ENCODE assay signal across 9 cellular contexts in genomic region chr4:10114607-10115006, GRCh38. TPM values are rescaled to one million over a fixed set of nuclear protein-coding genes. Genes with fewer than 3 reads are reported as not detected.
A peak's percentile ranks its signal among the peaks of the same experiment; 100 is the strongest.
DNase-seq lines count a peak whose midpoint lies in the region; ATAC-seq and TF ChIP-seq lines count a peak whose summit lies in the region.
"Had no signal": no experiment of that assay in that cellular context is flagged by ENCODE, and none has a peak within 500 bp of the region (broad histone marks: within the 10 kb centered on the region; RNA-seq: fewer than 3 reads in every experiment).

No MANE protein-coding gene starts in this region.

- peaks cover 34% of the 10 kb centered on the region for H3K36me3 ChIP-seq in GM23338 (ENCODE audit: insufficient read depth)
- no peaks in the 10 kb centered on the region for H3K36me3 ChIP-seq in smooth muscle cell (ENCODE audit: low read depth)

- no peak for DNase-seq in GM23338 (ENCODE audit: low spot score)
- no peak for DNase-seq in activated T-cell treated with anti-CD3 and anti-CD28 coated beads, Interleukin-2, amount 50 U/mL, for 72 hours
- no peak for DNase-seq in glutamatergic neuron
- DNase-seq in smooth muscle cell (lab: John Stamatoyannopoulos, UW; ENCODE audit: unreplicated experiment) = no peak
- no peak for DNase-seq in NCI-H69 (lab: John Stamatoyannopoulos, UW)
- DNase-seq in NCI-H446 (lab: John Stamatoyannopoulos, UW) = no peak
- DNase-seq: NCI-H774 had no signal

- H3K27me3 Mint-ChIP-seq in GM23338 (ENCODE audit: insufficient read depth, low read depth, poor library complexity) = peaks cover 41% of the 10 kb centered on the region
- H3K27me3 Mint-ChIP-seq in activated T-cell treated with anti-CD3 and anti-CD28 coated beads, Interleukin-2, amount 50 U/mL, for 72 hours (ENCODE audit: low read depth) = no peaks in the 10 kb centered on the region
- H3K27me3 Mint-ChIP-seq in glutamatergic neuron (ENCODE audit: unreplicated experiment) = peaks cover 17% of the 10 kb centered on the region

- H3K9me3 Mint-ChIP-seq in GM23338 (no peaks in the 10 kb centered on the region; the same call in 2 of the 3 replicates), glutamatergic neuron (ENCODE audit: unreplicated experiment) (peaks cover 7% of the 10 kb centered on the region)
- no peaks in the 10 kb centered on the region for H3K9me3 Mint-ChIP-seq in activated T-cell treated with anti-CD3 and anti-CD28 coated beads, Interleukin-2, amount 50 U/mL, for 72 hours

- H3K4me1 ChIP-seq in GM23338 (ENCODE audit: insufficient read depth) (peaks cover 38% of the 10 kb centered on the region), smooth muscle cell (ENCODE audit: low read depth) (peaks cover 19% of the 10 kb centered on the region)

- H3K27ac ChIP-seq in GM23338 (ENCODE audit: low read depth) (no peak overlapping the region), smooth muscle cell (ENCODE audit: low read depth) (peak overlapping the region; percentile 66)

- no peak for ATAC-seq in GM23338
- no peak for ATAC-seq in activated T-cell treated with anti-CD3 and anti-CD28 coated beads, Interleukin-2, amount 50 U/mL, for 72 hours (replicated peaks in 1 of 2)
- no peak for ATAC-seq in GM21423 (IDR thresholded peaks at IDR 0.05; ENCODE audit: unreplicated experiment)
- no peak for ATAC-seq in HG02571 (IDR thresholded peaks at IDR 0.05; ENCODE audit: unreplicated experiment)

- no peak for TF ChIP-seq CTCF in GM23338 (conservative IDR thresholded peaks at IDR 0.05; ENCODE audit: low read depth in 2 of 2)
- TF ChIP-seq CTCF in glutamatergic neuron (IDR thresholded peaks at IDR 0.05; ENCODE audit: partially characterized antibody, unreplicated experiment) = no peak
- no peak for TF ChIP-seq CTCF in smooth muscle cell (IDR thresholded peaks at IDR 0.05; ENCODE audit: borderline replicate concordance, insufficient read depth, poor library complexity, severe bottlenecking)

- no peak overlapping the region for H3K27ac Mint-ChIP-seq in GM23338
- peak overlapping the region; percentile 90 for H3K27ac Mint-ChIP-seq in activated T-cell treated with anti-CD3 and anti-CD28 coated beads, Interleukin-2, amount 50 U/mL, for 72 hours
- H3K27ac Mint-ChIP-seq in glutamatergic neuron (ENCODE audit: unreplicated experiment) = no peak overlapping the region

- H3K4me3 ChIP-seq in GM23338 = no peak overlapping the region
- peak overlapping the region; percentile 70 for H3K4me3 ChIP-seq in smooth muscle cell

- H3F3A ChIP-seq in GM23338 (replicated peaks; ENCODE audit: low read depth) (0 out of 2 replicates have a peak, but pooled peaks cover 4% of the 10 kb centered on the region), smooth muscle cell (ENCODE audit: low read depth) (peaks cover 1% of the 10 kb centered on the region)

- no peak overlapping the region for H2AFZ ChIP-seq in GM23338
- no peak overlapping the region for H2AFZ ChIP-seq in smooth muscle cell (ENCODE audit: low read depth)

- H3K9ac ChIP-seq in smooth muscle cell (ENCODE audit: low read depth) = peak overlapping the region; percentile 56

- no peak overlapping the region; the same call in 1 of the 2 replicates for H3K4me2 ChIP-seq in GM23338
- H3K4me2 ChIP-seq in smooth muscle cell = peak overlapping the region; percentile 90

- H3K79me2 ChIP-seq in GM23338 (replicated peaks; ENCODE audit: insufficient read depth) (peaks cover 69% of the 10 kb centered on the region), smooth muscle cell (ENCODE audit: low read depth) (peaks cover 65% of the 10 kb centered on the region)

- H3K4me1 Mint-ChIP-seq in GM23338 (peaks cover 81% of the 10 kb centered on the region), glutamatergic neuron (ENCODE audit: low read depth, unreplicated experiment) (peaks cover 11% of the 10 kb centered on the region)
- peaks cover 89% of the 10 kb centered on the region for H3K4me1 Mint-ChIP-seq in activated T-cell treated with anti-CD3 and anti-CD28 coated beads, Interleukin-2, amount 50 U/mL, for 72 hours (ENCODE audit: low read depth)

- H3K9me3 ChIP-seq in smooth muscle cell (replicated peaks; ENCODE audit: low read depth) = no peaks in the 10 kb centered on the region

- no peaks in the 10 kb centered on the region for H3K27me3 ChIP-seq in GM23338 (ENCODE audit: insufficient read depth)
- H3K27me3 ChIP-seq in smooth muscle cell (ENCODE audit: low read depth) = no peaks in the 10 kb centered on the region

- peaks cover 65% of the 10 kb centered on the region for H3K36me3 Mint-ChIP-seq in GM23338 (ENCODE audit: low read depth)
- peaks cover 17 to 35% of the 10 kb centered on the region in 2 donors for H3K36me3 Mint-ChIP-seq in activated T-cell treated with anti-CD3 and anti-CD28 coated beads, Interleukin-2, amount 50 U/mL, for 72 hours (ENCODE audit: insufficient read depth in 2 of 2)
- H3K36me3 Mint-ChIP-seq in glutamatergic neuron (ENCODE audit: unreplicated experiment) = no peaks in the 10 kb centered on the region

- H4K20me1 ChIP-seq in GM23338 (replicated peaks; ENCODE audit: insufficient read depth) (peaks cover 47% of the 10 kb centered on the region), smooth muscle cell (ENCODE audit: low read depth) (peaks cover 62% of the 10 kb centered on the region)

- WGBS in smooth muscle cell (ENCODE audit: low lambda C conversion rate) = 75% methylated on average over 7 of the region's 7 CpGs

- no peaks in the 10 kb centered on the region for H3K9me2 ChIP-seq in GM23338 (ENCODE audit: insufficient read depth)

- H3K4me3 Mint-ChIP-seq in GM23338 (peak overlapping the region; percentile 96), glutamatergic neuron (ENCODE audit: unreplicated experiment) (peak overlapping the region; percentile 91)
- peak overlapping the region; percentile 93 to 95 for H3K4me3 Mint-ChIP-seq in activated T-cell treated with anti-CD3 and anti-CD28 coated beads, Interleukin-2, amount 50 U/mL, for 72 hours

TF ChIP-seq in GM23338, 12 proteins besides CTCF, POLR2A, EP300 and RAD21 (continues in another document):
- TF ChIP-seq REST (IDR thresholded peaks at IDR 0.05; ENCODE audit: unreplicated experiment) = no peak
- TF ChIP-seq EZH2phosphoT487 (IDR thresholded peaks at IDR 0.05; ENCODE audit: unreplicated experiment) = no peak
- TF ChIP-seq NANOG (IDR thresholded peaks at IDR 0.05; ENCODE audit: borderline replicate concordance) = no peak
- TF ChIP-seq ZNF114 (CRISPR knock-in tag; IDR thresholded peaks at IDR 0.05) = no peak
- no peak for TF ChIP-seq ETS1 (IDR thresholded peaks at IDR 0.05)

RNA-seq across cellular contexts. Expression of gene WDR1, which starts 2.0 kb away (rescaled TPM):
- total RNA-seq in GM23338 (2014; rRNA removed; shearing (Covaris generic)) = 233 and 248 TPM in 2 replicates
- polyA plus RNA-seq in GM23338 (2016; fragmentation: Nextera tagmentation; extraction: Ambion mirVana) = 90.9 and 93.2 TPM in 2 replicates
- total RNA-seq in activated T-cell treated with anti-CD3 and anti-CD28 coated beads, Interleukin-2, amount 50 U/mL, for 72 hours = 100 to 1,000 TPM; 304 to 326 TPM
- 161 TPM for total RNA-seq in glutamatergic neuron (ENCODE audit: unreplicated experiment)
- 224 and 259 TPM in 2 replicates for total RNA-seq in smooth muscle cell
- polyA plus RNA-seq in smooth muscle cell = 273 and 283 TPM in 2 replicates
